Comparison of ENCODE assay signal across 23 cellular contexts in the genomic region with DNA sequence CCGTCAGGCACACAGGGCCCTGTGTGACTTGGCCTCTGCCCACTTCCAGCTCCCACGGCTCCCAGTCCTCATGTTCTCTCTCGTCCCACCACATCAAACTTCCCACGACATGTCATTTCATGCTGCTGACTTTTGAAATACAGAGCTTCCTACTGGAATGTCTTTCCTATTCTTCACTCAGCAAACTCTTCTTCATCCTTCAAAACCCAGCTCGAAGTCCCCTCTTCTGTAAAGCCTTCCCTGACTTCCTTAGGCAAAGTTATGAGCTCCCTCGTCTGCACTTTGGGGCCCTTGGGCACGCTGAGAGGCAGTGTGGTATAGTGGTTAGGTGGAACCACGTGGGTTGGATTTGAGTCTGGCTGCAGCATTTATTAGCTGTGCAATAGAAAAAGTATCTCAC.
"Had no signal": no experiment of that assay in that cellular context is flagged by ENCODE, and none has a peak within 500 bp of the region (broad histone marks: within the 10 kb centered on the region; RNA-seq: fewer than 3 reads in every experiment).

No MANE protein-coding gene starts in this region.

- DNase-seq: dermis blood vessel endothelial cell; dorsolateral prefrontal cortex; effector CD4-positive, alpha-beta T cell; effector memory CD4-positive, alpha-beta T cell; erythroblast; esophagus squamous epithelium; foreskin fibroblast; foreskin melanocyte; gastrocnemius medialis; heart right ventricle; hippocampal formation; left cardiac atrium; left lung; left ventricle myocardium superior; lower lobe of right lung; mesenchymal stem cell had no signal

- H3K27ac Mint-ChIP-seq: mesothelial cell of epicardium had no signal

- H3K36me3 ChIP-seq: esophagus squamous epithelium, gastrocnemius medialis, heart right ventricle, left lung, lower lobe of right lung had no signal

- H3K4me3 ChIP-seq: coronary artery, dorsolateral prefrontal cortex, esophagus squamous epithelium, gastrocnemius medialis, heart right ventricle, left lung, lower lobe of right lung had no signal

- H3K4me1 Mint-ChIP-seq: mesothelial cell of epicardium had no signal

- H3K9me3 ChIP-seq: esophagus squamous epithelium, gastrocnemius medialis, heart right ventricle, left lung, lower lobe of right lung had no signal

- FAIRE-seq: colon, islet of Langerhans, keratinocyte had no signal

- ATAC-seq: esophagus mucosa, gastrocnemius medialis, heart right ventricle, left cardiac atrium, left lung, left ventricle myocardium superior, lower lobe of right lung had no signal

- H3K27ac ChIP-seq: coronary artery, dorsolateral prefrontal cortex, epithelial cell of prostate, esophagus squamous epithelium, gastrocnemius medialis, heart right ventricle, left lung, lower lobe of right lung had no signal

- H3K4me1 ChIP-seq: gastrocnemius medialis, left lung, lower lobe of right lung had no signal

- H3K36me3 Mint-ChIP-seq: mesothelial cell of epicardium had no signal

- H3K4me3 Mint-ChIP-seq: mesothelial cell of epicardium had no signal

- H3K9me3 Mint-ChIP-seq: mesothelial cell of epicardium had no signal
